ENCODE assay signal across 8 cellular contexts in the genomic region with DNA sequence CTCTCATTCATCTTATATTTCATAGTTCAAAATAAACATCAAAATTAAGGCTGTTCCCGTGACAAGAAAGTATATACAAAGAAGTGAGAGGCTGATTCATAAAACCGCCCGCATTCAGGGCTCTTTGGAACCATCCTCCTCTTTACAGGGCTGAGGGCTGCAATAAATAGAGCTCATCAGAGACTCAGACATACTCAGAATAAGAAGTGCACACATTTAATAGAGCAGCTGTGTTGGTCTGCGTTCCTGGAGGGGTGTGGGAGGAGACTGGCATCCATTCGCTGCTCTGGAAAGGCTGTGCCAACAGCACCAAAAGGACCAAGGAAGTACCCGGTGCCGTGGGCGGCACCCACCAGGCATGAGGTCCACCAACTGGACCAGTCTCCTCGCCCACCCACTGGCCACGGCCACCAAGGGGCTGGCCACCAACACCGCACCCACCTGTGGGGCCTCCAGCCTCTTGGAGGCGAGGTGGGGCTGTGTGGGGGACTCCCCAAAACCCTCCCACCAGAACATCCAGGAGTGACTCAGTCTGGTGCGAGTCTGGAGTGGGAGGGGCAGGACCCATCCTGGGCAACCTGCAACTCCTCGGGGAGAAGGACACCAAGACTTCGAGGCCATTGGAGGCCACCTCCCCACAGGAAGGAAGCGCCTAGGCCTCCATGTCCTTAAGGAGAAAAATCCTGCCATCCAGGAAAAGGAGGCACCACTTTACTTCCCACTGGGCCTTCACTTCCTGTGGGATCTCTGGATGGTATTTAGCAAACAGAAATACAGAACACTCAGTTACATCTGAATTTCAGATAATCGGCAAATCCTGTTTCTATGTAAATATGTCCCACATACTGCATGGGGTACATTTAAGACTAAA. TPM values are rescaled to one million over a fixed set of nuclear protein-coding genes. Genes with fewer than 3 reads are reported as not detected.
DNase-seq lines count a peak whose midpoint lies in the region; ATAC-seq and TF ChIP-seq lines count a peak whose summit lies in the region.

No MANE protein-coding gene starts in this region.

- H3K9me3 ChIP-seq in CD4-positive, CD25-positive, alpha-beta regulatory T cell (ENCODE audit: control insufficient read depth in 2 of 2, low read length in 2 of 2): no peaks in the 10 kb centered on the region
- no peaks in the 10 kb centered on the region for H3K9me3 ChIP-seq in OCI-LY1 (ENCODE audit: low read length)
- no peaks in the 10 kb centered on the region for H3K9me3 ChIP-seq in neural progenitor cell (ENCODE audit: low read depth)
- no peaks in the 10 kb centered on the region for H3K9me3 ChIP-seq in esophagus muscularis mucosa

- no peak for TF ChIP-seq CTCF in OCI-LY1 (IDR thresholded peaks at IDR 0.05; ENCODE audit: low read length)
- TF ChIP-seq CTCF in neural progenitor cell (IDR thresholded peaks at IDR 0.05): no peak
- no peak for TF ChIP-seq CTCF in esophagus muscularis mucosa (IDR thresholded peaks at IDR 0.05)

- no peaks in the 10 kb centered on the region for H3K79me2 ChIP-seq in OCI-LY1 (ENCODE audit: insufficient read depth, low read length)
- H3K79me2 ChIP-seq in neural progenitor cell (ENCODE audit: low read depth): no peaks in the 10 kb centered on the region

- no peak overlapping the region for H2AFZ ChIP-seq in OCI-LY1 (ENCODE audit: low read length)
- H2AFZ ChIP-seq in neural progenitor cell (replicated peaks): no peak overlapping the region

- no peaks in the 10 kb centered on the region for H3K9me3 Mint-ChIP-seq in CD4-positive, CD25-positive, alpha-beta regulatory T cell
- no peaks in the 10 kb centered on the region for H3K9me3 Mint-ChIP-seq in activated naive CD8-positive, alpha-beta T cell treated with anti-CD3 and anti-CD28 coated beads, Interleukin-2, amount 50 U/mL, for 24 hours
- H3K9me3 Mint-ChIP-seq in neural progenitor cell: no peaks in the 10 kb centered on the region

- H3K9ac ChIP-seq in OCI-LY1 (ENCODE audit: low read length) (no peak overlapping the region), neural progenitor cell (no peak overlapping the region)

- H4K20me1 ChIP-seq in OCI-LY1 (ENCODE audit: insufficient read depth, low read length) (no peaks in the 10 kb centered on the region), neural progenitor cell (ENCODE audit: low read depth) (no peaks in the 10 kb centered on the region)

- peaks cover 42 to 82% (median 62%) of the 10 kb centered on the region in 4 donors for H3K4me1 Mint-ChIP-seq in CD4-positive, CD25-positive, alpha-beta regulatory T cell
- H3K4me1 Mint-ChIP-seq in activated naive CD8-positive, alpha-beta T cell treated with anti-CD3 and anti-CD28 coated beads, Interleukin-2, amount 50 U/mL, for 24 hours: peaks cover 86% of the 10 kb centered on the region
- H3K4me1 Mint-ChIP-seq in neural progenitor cell: peaks cover 4% of the 10 kb centered on the region

- H3K36me3 Mint-ChIP-seq in CD4-positive, CD25-positive, alpha-beta regulatory T cell: no peaks in the 10 kb centered on the region
- H3K36me3 Mint-ChIP-seq in activated naive CD8-positive, alpha-beta T cell treated with anti-CD3 and anti-CD28 coated beads, Interleukin-2, amount 50 U/mL, for 24 hours (ENCODE audit: low read depth): peaks cover 15% of the 10 kb centered on the region
- no peaks in the 10 kb centered on the region for H3K36me3 Mint-ChIP-seq in neural progenitor cell

- no peaks in the 10 kb centered on the region for H3K27me3 Mint-ChIP-seq in CD4-positive, CD25-positive, alpha-beta regulatory T cell
- H3K27me3 Mint-ChIP-seq in activated naive CD8-positive, alpha-beta T cell treated with anti-CD3 and anti-CD28 coated beads, Interleukin-2, amount 50 U/mL, for 24 hours: no peaks in the 10 kb centered on the region
- no peaks in the 10 kb centered on the region for H3K27me3 Mint-ChIP-seq in neural progenitor cell (ENCODE audit: insufficient read depth, low read depth)

- no peaks in the 10 kb centered on the region for H3K9me2 ChIP-seq in OCI-LY1 (ENCODE audit: low read depth, low read length)

- WGBS in esophagus muscularis mucosa: 55% methylated on average over 6 of the region's 17 CpGs

- TF ChIP-seq EP300 in esophagus muscularis mucosa (IDR thresholded peaks at IDR 0.05): no peak

- peak in 2 of 3 donors; percentile 29 to 49 for DNase-seq in CD4-positive, CD25-positive, alpha-beta regulatory T cell
- peak; percentile 77 for DNase-seq in activated naive CD8-positive, alpha-beta T cell treated with anti-CD3 and anti-CD28 coated beads, Interleukin-2, amount 50 U/mL, for 24 hours
- peak; percentile 40 to 50 for DNase-seq in stimulated activated CD4-positive, alpha-beta T cell treated with anti-CD3 and anti-CD28 coated beads, Interleukin-2, amount 100 ng/mL, for 48 hours
- DNase-seq in neural progenitor cell (ENCODE audit: low spot score) (no peak), KG1 (lab: John Stamatoyannopoulos, UW) (no peak), esophagus muscularis mucosa (ENCODE audit: extremely low spot score) (no peak)

- peak overlapping the region; percentile 98 for H3K27ac ChIP-seq in CD4-positive, CD25-positive, alpha-beta regulatory T cell (ENCODE audit: insufficient read depth, low read length, poor library complexity, severe bottlenecking)
- H3K27ac ChIP-seq in OCI-LY1 (ENCODE audit: low read depth, low read length, poor library complexity, severe bottlenecking) (peak overlapping the region; percentile 58), neural progenitor cell (no peak overlapping the region), esophagus muscularis mucosa (replicated peaks in 1 of 4) (peak overlapping the region in 1 of 4 donors; percentile 28)

- peaks cover 82% of the 10 kb centered on the region for H3K4me1 ChIP-seq in CD4-positive, CD25-positive, alpha-beta regulatory T cell (ENCODE audit: control insufficient read depth, insufficient read depth, low read length, poor library complexity, severe bottlenecking)
- H3K4me1 ChIP-seq in OCI-LY1 (ENCODE audit: insufficient read depth, low read length, severe bottlenecking): peaks cover 45% of the 10 kb centered on the region
- peaks cover 4% of the 10 kb centered on the region for H3K4me1 ChIP-seq in neural progenitor cell
- peaks cover 0 to 7% (median 0%) of the 10 kb centered on the region in 4 donors for H3K4me1 ChIP-seq in esophagus muscularis mucosa

- H3K4me3 Mint-ChIP-seq in CD4-positive, CD25-positive, alpha-beta regulatory T cell: peak overlapping the region; percentile 68 to 76 (median 68)
- H3K4me3 Mint-ChIP-seq in activated naive CD8-positive, alpha-beta T cell treated with anti-CD3 and anti-CD28 coated beads, Interleukin-2, amount 50 U/mL, for 24 hours: peak overlapping the region; percentile 82
- no peak overlapping the region for H3K4me3 Mint-ChIP-seq in neural progenitor cell

- H3K4me3 ChIP-seq in CD4-positive, CD25-positive, alpha-beta regulatory T cell (ENCODE audit: low read depth, low read length): peak overlapping the region; percentile 75
- no peak overlapping the region for H3K4me3 ChIP-seq in OCI-LY1 (ENCODE audit: low read depth, low read length, poor library complexity, severe bottlenecking)
- no peak overlapping the region for H3K4me3 ChIP-seq in neural progenitor cell
- H3K4me3 ChIP-seq in esophagus muscularis mucosa: no peak overlapping the region

- peak overlapping the region; percentile 92 to 96 (median 95) for H3K27ac Mint-ChIP-seq in CD4-positive, CD25-positive, alpha-beta regulatory T cell
- H3K27ac Mint-ChIP-seq in activated naive CD8-positive, alpha-beta T cell treated with anti-CD3 and anti-CD28 coated beads, Interleukin-2, amount 50 U/mL, for 24 hours: peak overlapping the region; percentile 98
- no peak overlapping the region for H3K27ac Mint-ChIP-seq in neural progenitor cell

- intact Hi-C loops in esophagus muscularis mucosa (cut with DNase I): no loop called here

- TF ChIP-seq POLR2A in esophagus muscularis mucosa (IDR thresholded peaks at IDR 0.05; ENCODE audit: low read depth): no peak

- ATAC-seq in CD4-positive, CD25-positive, alpha-beta regulatory T cell (ENCODE audit: low read depth in 2 of 2): peak; percentile 55 to 58
- ATAC-seq in GM21576 (IDR thresholded peaks at IDR 0.05; ENCODE audit: unreplicated experiment): peak; percentile 31
- ATAC-seq in activated naive CD8-positive, alpha-beta T cell treated with anti-CD3 and anti-CD28 coated beads, Interleukin-2, amount 50 U/mL, for 24 hours: peak; percentile 71

- H3K4me2 ChIP-seq in OCI-LY1 (ENCODE audit: low read length) (no peak overlapping the region; the same call in 1 of the 2 replicates), neural progenitor cell (no peak overlapping the region)

- H3F3A ChIP-seq in OCI-LY1 (ENCODE audit: insufficient read depth, low read length): no peaks in the 10 kb centered on the region
- H3F3A ChIP-seq in neural progenitor cell (ENCODE audit: low read depth): no peaks in the 10 kb centered on the region

- no peaks in the 10 kb centered on the region for H3K27me3 ChIP-seq in CD4-positive, CD25-positive, alpha-beta regulatory T cell (ENCODE audit: control insufficient read depth, insufficient read depth, low read length)
- H3K27me3 ChIP-seq in OCI-LY1 (ENCODE audit: insufficient read depth, low read length): no peaks in the 10 kb centered on the region
- H3K27me3 ChIP-seq in neural progenitor cell: no peaks in the 10 kb centered on the region
- H3K27me3 ChIP-seq in esophagus muscularis mucosa: no peaks in the 10 kb centered on the region

- H3K36me3 ChIP-seq in CD4-positive, CD25-positive, alpha-beta regulatory T cell (ENCODE audit: control insufficient read depth, insufficient read depth, low read length): no peaks in the 10 kb centered on the region
- no peaks in the 10 kb centered on the region for H3K36me3 ChIP-seq in OCI-LY1 (ENCODE audit: insufficient read depth, low read length)
- H3K36me3 ChIP-seq in neural progenitor cell: no peaks in the 10 kb centered on the region
- peaks cover 0 to 3% (median 0%) of the 10 kb centered on the region in 4 donors for H3K36me3 ChIP-seq in esophagus muscularis mucosa

RNA-seq across cellular contexts. Expression of a gene that starts 32.7 kb away (rescaled TPM):
- total RNA-seq in CD4-positive, CD25-positive, alpha-beta regulatory T cell: 30.0 TPM
- polyA plus RNA-seq in CD4-positive, CD25-positive, alpha-beta regulatory T cell: 10 to 100 TPM in 3 of 4 donors, 1 to 10 TPM in 1; 10.0 to 13.6 (median 12.0) TPM
- 15.6 and 23.5 TPM in 2 replicates for total RNA-seq in neural progenitor cell (ENCODE audit: low replicate concordance)
- 1 to 10 TPM; 3.1 to 5.4 (median 4.8) TPM for total RNA-seq in esophagus muscularis mucosa

Comparison
In these comparisons a context has a peak if more than half of its experiments do, and no peak if none do; other contexts are left out.
1. DNase-seq: peak in CD4-positive, CD25-positive, alpha-beta regulatory T cell (2 of 3), activated naive CD8-positive, alpha-beta T cell treated with anti-CD3 and anti-CD28 coated beads, Interleukin-2, amount 50 U/mL, for 24 hours (single experiment) and stimulated activated CD4-positive, alpha-beta T cell treated with anti-CD3 and anti-CD28 coated beads, Interleukin-2, amount 100 ng/mL, for 48 hours (2 of 2); none in neural progenitor cell (single experiment), KG1 (single experiment) and esophagus muscularis mucosa (single experiment).
2. Peak in every context shown above with its lines, with median percentiles within 50 percentile points of each other: ATAC-seq.